ENCODE assay signal across 14 cellular contexts in genomic region chr11:108269583-108269982, GRCh38.
"Had no signal": no experiment of that assay in that cellular context is flagged by ENCODE, and none has a peak within 500 bp of the region (broad histone marks: within the 10 kb centered on the region; RNA-seq: fewer than 3 reads in every experiment).

No MANE protein-coding gene starts in this region.

- H3K27ac Mint-ChIP-seq: activated CD4-positive, alpha-beta memory T cell treated with anti-CD3 and anti-CD28 coated beads for 36 hours; type B pancreatic cell had no signal

- H3K27ac ChIP-seq: coronary artery, epithelial cell of prostate, gastrocnemius medialis had no signal

- ATAC-seq: gastrocnemius medialis, left ventricle myocardium superior, right cardiac atrium had no signal

- H3K4me3 Mint-ChIP-seq: activated CD4-positive, alpha-beta memory T cell treated with anti-CD3 and anti-CD28 coated beads for 36 hours; type B pancreatic cell had no signal

- H3K4me3 ChIP-seq: coronary artery, gastrocnemius medialis, smooth muscle cell had no signal

- H3K4me1 ChIP-seq: gastrocnemius medialis had no signal

- H3K27me3 ChIP-seq: gastrocnemius medialis had no signal

- DNase-seq: activated CD4-positive, alpha-beta memory T cell treated with anti-CD3 and anti-CD28 coated beads for 36 hours; activated CD4-positive, CD25-positive, alpha-beta regulatory T cell treated with anti-CD3 and anti-CD28 coated beads, Interleukin-2, amount 50 U/mL, for 72 hours; activated CD8-positive, alpha-beta memory T cell treated with anti-CD3 and anti-CD28 coated beads, Interleukin-2, amount 50 U/mL, for 48 hours; effector CD8-positive, alpha-beta T cell; gastrocnemius medialis; kidney; left ventricle myocardium superior; mesendoderm; right cardiac atrium; T-helper 2 cell had no signal

- H3K27me3 Mint-ChIP-seq: activated CD4-positive, alpha-beta memory T cell treated with anti-CD3 and anti-CD28 coated beads for 36 hours; type B pancreatic cell had no signal
